Comparison of ENCODE assay signal across 17 cellular contexts in the genomic region with DNA sequence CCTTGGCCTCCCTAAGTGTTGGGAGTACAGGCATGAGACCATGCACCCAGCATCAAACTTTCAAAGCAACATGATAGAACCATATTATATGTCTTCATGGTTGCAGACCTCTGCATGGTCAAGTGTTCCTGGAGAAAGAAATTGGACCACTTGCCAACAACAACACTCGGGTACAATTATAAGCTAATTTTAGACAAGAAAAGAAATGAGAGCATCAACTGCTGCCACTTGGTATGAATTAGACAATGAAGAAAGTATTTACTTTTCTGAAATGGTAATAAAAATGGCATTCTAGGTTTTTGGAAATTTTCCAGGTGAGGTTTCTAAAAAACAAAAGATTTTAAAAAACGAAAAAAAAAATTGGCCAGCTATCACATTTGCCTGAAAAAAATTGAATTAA. TPM values are rescaled to one million over a fixed set of nuclear protein-coding genes. Genes with fewer than 3 reads are reported as not detected.
"Had no signal": no experiment of that assay in that cellular context is flagged by ENCODE, and none has a peak within 500 bp of the region (broad histone marks: within the 10 kb centered on the region; RNA-seq: fewer than 3 reads in every experiment).

No MANE protein-coding gene starts in this region.

- H3K9me3 ChIP-seq: esophagus squamous epithelium, heart left ventricle, left lung, lower lobe of right lung, pancreas, suprapubic skin, thyroid gland had no signal

- DNase-seq: cortex of kidney; effector memory CD4-positive, alpha-beta T cell; esophagus squamous epithelium; foreskin keratinocyte; heart left ventricle; left lung; lower lobe of right lung; naive B cell; occipital lobe; pancreas; right cardiac atrium; stimulated activated CD4-positive, alpha-beta T cell treated with anti-CD3 and anti-CD28 coated beads, Interleukin-4, amount 100 ng/mL, for 1 hour; stimulated activated CD8-positive, alpha-beta memory T cell treated with anti-CD3 and anti-CD28 coated beads, Interleukin-4, amount 100 ng/mL, for 48 hours; stimulated activated naive CD8-positive, alpha-beta T cell treated with anti-CD3 and anti-CD28 coated beads, Interleukin-15, Interleukin-2, amounts not matched to agents 100 U/mL and 50 U/mL, for 24 hours; thyroid gland had no signal

- H3K4me3 ChIP-seq: esophagus squamous epithelium, heart left ventricle, left lung, lower lobe of right lung, pancreas, suprapubic skin, thyroid gland had no signal

- H3K27ac ChIP-seq: esophagus squamous epithelium, foreskin keratinocyte, heart left ventricle, left lung, lower lobe of right lung, pancreas, suprapubic skin, thyroid gland had no signal

- H3K4me1 ChIP-seq: left lung, lower lobe of right lung, suprapubic skin, thyroid gland had no signal

- H3K27me3 ChIP-seq: esophagus squamous epithelium, heart left ventricle, left lung, pancreas, suprapubic skin, thyroid gland had no signal

- H3K36me3 ChIP-seq: esophagus squamous epithelium, heart left ventricle, left lung, lower lobe of right lung, pancreas, suprapubic skin, thyroid gland had no signal

- ATAC-seq: foreskin keratinocyte; left lung; lower lobe of right lung; pancreas; right cardiac atrium; stimulated activated effector memory CD8-positive, alpha-beta T cell treated with anti-CD3 and anti-CD28 coated beads, Interleukin-12 subunit alpha, Interleukin-12 subunit beta, amount 100 ng/mL, for 72 hours; stimulated activated naive CD8-positive, alpha-beta T cell treated with anti-CD3 and anti-CD28 coated beads, Interleukin-15, Interleukin-2, amounts not matched to agents 100 U/mL and 50 U/mL, for 24 hours had no signal

RNA-seq across cellular contexts. Expression of a gene that starts 20.3 kb away (rescaled TPM):
- total RNA-seq: lower lobe of right lung had no signal
